ENCODE assay signal across 10 cellular contexts in the genomic region with DNA sequence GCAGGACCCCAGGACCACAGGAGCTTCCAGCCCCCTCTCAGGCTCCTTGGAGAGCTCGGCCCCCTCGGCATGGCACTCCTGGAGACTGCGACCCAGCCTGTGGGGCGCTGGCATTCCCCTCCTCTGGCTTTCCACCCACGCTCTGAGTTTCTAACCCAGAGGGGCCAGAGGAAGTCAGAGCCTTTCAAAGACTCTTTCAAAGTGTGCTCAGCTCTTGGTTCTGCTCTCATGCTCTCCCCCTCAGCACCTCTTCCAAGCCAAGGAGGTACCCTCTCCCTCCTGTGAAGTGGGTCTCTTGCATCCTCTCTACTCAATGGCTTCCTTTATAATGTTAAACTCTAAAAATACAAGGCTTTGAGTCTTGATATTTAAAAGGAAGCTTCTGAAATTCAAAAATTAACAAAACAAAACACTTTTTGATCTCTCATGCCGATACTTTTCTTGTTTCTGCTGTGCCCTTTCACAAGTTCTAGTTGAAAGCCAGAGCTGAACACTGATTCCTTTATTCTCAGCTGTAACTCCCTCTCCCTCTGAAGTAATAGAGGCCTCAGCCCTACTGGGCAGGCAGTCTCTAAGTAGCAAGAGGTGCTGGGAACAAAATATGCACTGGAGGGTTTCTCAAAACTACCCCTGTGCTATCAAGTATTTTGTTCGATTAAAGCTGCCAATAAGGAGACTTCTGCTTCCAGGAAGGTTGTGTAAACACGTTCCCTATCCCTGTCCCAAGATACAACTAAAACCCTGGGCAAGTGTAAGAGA.
DNase-seq lines count a peak whose midpoint lies in the region; ATAC-seq, FAIRE-seq and TF ChIP-seq lines count a peak whose summit lies in the region.
"Had no signal": no experiment of that assay in that cellular context is flagged by ENCODE, and none has a peak within 500 bp of the region (broad histone marks: within the 10 kb centered on the region; RNA-seq: fewer than 3 reads in every experiment).

No MANE protein-coding gene starts in this region.

- H3K4me1 ChIP-seq in adipocyte (ENCODE audit: control insufficient read depth, insufficient read depth, low read length): peaks cover 41% of the 10 kb centered on the region
- no peaks in the 10 kb centered on the region for H3K4me1 ChIP-seq in suprapubic skin

- no peak for ATAC-seq in HG03097 (IDR thresholded peaks at IDR 0.05; ENCODE audit: low FRiP score, unreplicated experiment)
- ATAC-seq: left ventricle myocardium superior had no signal

- TF ChIP-seq CTCF in suprapubic skin (IDR thresholded peaks at IDR 0.05) (no peak), D721Med (IDR thresholded peaks at IDR 0.05; ENCODE audit: insufficient read depth, missing control alignments) (no peak)

- DNase-seq in activated CD8-positive, alpha-beta memory T cell treated with anti-CD3 and anti-CD28 coated beads, Interleukin-2, amount 50 U/mL, for 48 hours: peak; percentile 56
- DNase-seq in activated CD8-positive, alpha-beta memory T cell treated with anti-CD3 and anti-CD28 coated beads for 24 hours: no peak
- DNase-seq in adipocyte (ENCODE audit: low read depth) (no peak), midbrain (lab: John Stamatoyannopoulos, UW) (peak; percentile 73), suprapubic skin (ENCODE audit: low spot score in 2 of 2) (no peak), D721Med (ENCODE audit: insufficient read length, low spot score) (no peak), NCI-H1694 treated with DMSO at 0.1 percent for 48 hours (lab: John Stamatoyannopoulos, UW) (no peak)
- DNase-seq: aorta, left ventricle myocardium superior had no signal

- H3K27me3 ChIP-seq in adipocyte (replicated peaks; ENCODE audit: control insufficient read depth, insufficient read depth, low read length): no peaks in the 10 kb centered on the region
- H3K27me3 ChIP-seq in suprapubic skin: no peaks in the 10 kb centered on the region

- TF ChIP-seq POLR2A in suprapubic skin (IDR thresholded peaks at IDR 0.05): no peak

- no peaks in the 10 kb centered on the region for H3K9me3 ChIP-seq in adipocyte (ENCODE audit: control insufficient read depth, low read length)
- no peaks in the 10 kb centered on the region for H3K9me3 ChIP-seq in suprapubic skin

- 61% methylated on average over 8 of the region's 8 CpGs for WGBS in suprapubic skin

- H3K9ac ChIP-seq in adipocyte (ENCODE audit: low read length): peak overlapping the region; percentile 88

- H3K27ac ChIP-seq in suprapubic skin: peak overlapping the region; percentile 22

- TF ChIP-seq EP300 in suprapubic skin (IDR thresholded peaks at IDR 0.05): no peak

- H3K4me3 ChIP-seq in adipocyte (ENCODE audit: low read length) (peak overlapping the region; percentile 57), suprapubic skin (no peak overlapping the region)

- FAIRE-seq in D721Med (lab: Jason Lieb, UNC): no peak

- no peaks in the 10 kb centered on the region for H3K36me3 ChIP-seq in adipocyte (ENCODE audit: control insufficient read depth, insufficient read depth, low read length, severe bottlenecking)
- no peaks in the 10 kb centered on the region for H3K36me3 ChIP-seq in suprapubic skin

Comparison
In these comparisons a context has a peak if more than half of its experiments do, and no peak if none do; other contexts are left out.
1. DNase-seq: peak in activated CD8-positive, alpha-beta memory T cell treated with anti-CD3 and anti-CD28 coated beads, Interleukin-2, amount 50 U/mL, for 48 hours (single experiment) and midbrain (single experiment); none in activated CD8-positive, alpha-beta memory T cell treated with anti-CD3 and anti-CD28 coated beads for 24 hours (single experiment), adipocyte (single experiment), suprapubic skin (0 of 2), D721Med (single experiment) and NCI-H1694 treated with DMSO at 0.1 percent for 48 hours (single experiment).